In the genomic region with DNA sequence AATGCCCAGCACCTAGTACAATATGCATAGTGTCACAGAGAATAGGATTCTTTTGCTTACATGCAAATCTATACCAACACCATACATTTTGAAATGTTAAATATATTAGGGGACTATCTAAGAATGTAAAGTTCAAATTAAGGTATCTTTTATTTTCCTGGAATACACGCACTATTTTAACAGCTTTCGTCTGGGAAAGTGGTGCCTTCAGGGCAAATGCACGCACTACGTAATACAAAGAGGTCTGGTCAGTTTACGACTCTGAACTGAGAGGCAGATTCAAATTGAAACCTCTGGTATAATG, we compare ENCODE assay signal across 8 cellular contexts. TPM values are rescaled to one million over a fixed set of nuclear protein-coding genes. Genes with fewer than 3 reads are reported as not detected.
DNase-seq lines count a peak whose midpoint lies in the region; ATAC-seq and TF ChIP-seq lines count a peak whose summit lies in the region.

No MANE protein-coding gene starts in this region.

- TF ChIP-seq POLR2A in heart left ventricle (IDR thresholded peaks at IDR 0.05) (no peak), right lobe of liver (IDR thresholded peaks at IDR 0.05) (no peak), uterus (IDR thresholded peaks at IDR 0.05) (no peak)

- H3K9me3 ChIP-seq in heart left ventricle: no peaks in the 10 kb centered on the region
- H3K9me3 ChIP-seq in right lobe of liver: no peaks in the 10 kb centered on the region
- H3K9me3 ChIP-seq in uterus: no peaks in the 10 kb centered on the region

- H3K27me3 ChIP-seq in heart left ventricle: no peaks in the 10 kb centered on the region
- H3K27me3 ChIP-seq in right lobe of liver: no peaks in the 10 kb centered on the region
- H3K27me3 ChIP-seq in uterus: no peaks in the 10 kb centered on the region

- TF ChIP-seq CTCF in heart left ventricle (IDR thresholded peaks at IDR 0.05): no peak
- TF ChIP-seq CTCF in astrocyte of the spinal cord (IDR thresholded peaks at IDR 0.05; ENCODE audit: low read depth, low read length): no peak
- no peak for TF ChIP-seq CTCF in right lobe of liver (IDR thresholded peaks at IDR 0.05)
- TF ChIP-seq CTCF in uterus (IDR thresholded peaks at IDR 0.05): no peak

- H3K4me1 ChIP-seq in heart left ventricle (peaks cover 0 to 65% (median 42%) of the 10 kb centered on the region in 12 donors), right lobe of liver (peaks cover 0 to 29% (median 13%) of the 10 kb centered on the region in 4 donors), uterus (peaks cover 0 to 5% of the 10 kb centered on the region in 2 donors)

- H3K36me3 ChIP-seq in heart left ventricle (peaks cover 0 to 28% (median 5%) of the 10 kb centered on the region in 9 donors), right lobe of liver (peaks cover 0 to 6% (median 0%) of the 10 kb centered on the region in 4 donors), uterus (no peaks in the 10 kb centered on the region)

- H3K27ac ChIP-seq in heart left ventricle (peak overlapping the region; percentile 91 to 99 (median 96)), right lobe of liver (peak overlapping the region; percentile 94 to 97 (median 96)), uterus (peak overlapping the region; percentile 97 to 100)

- ATAC-seq in heart left ventricle: no peak
- ATAC-seq in left ventricle myocardium superior: no peak
- ATAC-seq in right lobe of liver: no peak
- ATAC-seq in GM21825 (IDR thresholded peaks at IDR 0.05; ENCODE audit: unreplicated experiment): no peak

- in situ Hi-C loops in astrocyte of the spinal cord (cut with HindIII; ENCODE audit: low sequenced_read_pairs): no loop called here

- DNase-seq in heart left ventricle (no peak), left ventricle myocardium superior (no peak), astrocyte of the spinal cord (ENCODE audit: low read depth, low spot score) (no peak), right lobe of liver (no peak), uterus (no peak), activated gamma-delta T cell (lab: John Stamatoyannopoulos, UW) (no peak), RKO (ENCODE audit: low spot score) (no peak)

- intact Hi-C loops in heart left ventricle (cut with DNase I) (loop anchor here (1.0 to 5.0 kb wide), 8 partner anchors 27 to 137 kb away; a partner anchor contains a TSS), left ventricle myocardium superior (cut with micrococcal nuclease) (loop anchor here (5.0 kb wide), 2 partner anchors 34 to 134 kb away; no protein-coding TSS in a partner anchor), right lobe of liver (cut with DNase I) (loop anchor here (10.0 kb wide), 1 partner anchor 137 kb away; no protein-coding TSS in a partner anchor), uterus (cut with DNase I; ENCODE audit: low total_unique reads) (loop anchor here (10.0 kb wide), 1 partner anchor 137 kb away; no protein-coding TSS in a partner anchor)

- H3K4me3 ChIP-seq in heart left ventricle: peak overlapping the region; percentile 42 to 92 (median 80)
- peak overlapping the region; percentile 100 for H3K4me3 ChIP-seq in astrocyte of the spinal cord (ENCODE audit: low read depth, low read length)
- H3K4me3 ChIP-seq in right lobe of liver: peak overlapping the region; percentile 66 to 74 (median 69)
- H3K4me3 ChIP-seq in uterus: peak overlapping the region; percentile 71 to 78

- WGBS in heart left ventricle, 4 donors: 0 to 1% (median 1%) methylated on average over 5 of the region's 5 CpGs
- WGBS in right lobe of liver (ENCODE audit: insufficient coverage, low coverage, low lambda C conversion rate, missing lambda C conversion rate): 1% methylated on average over 5 of the region's 5 CpGs

RNA-seq across cellular contexts. Expression of a gene that starts 0.9 kb away (rescaled TPM):
- total RNA-seq in heart left ventricle (10 to 100 TPM; 40.5 to 78.9 (median 64.3) TPM), left ventricle myocardium superior (50.7 TPM), right lobe of liver (10 to 100 TPM; 21.7 to 38.5 (median 35.6) TPM), uterus (100 to 1,000 TPM in 2 of 4 donors, 10 to 100 TPM in 2; 40.6 to 300 (median 116) TPM)
- 10 to 100 TPM; 27.0 to 50.1 TPM for polyA plus RNA-seq in heart left ventricle

RNA-seq across cellular contexts. Expression of a gene that starts 26.8 kb away (rescaled TPM):
- total RNA-seq in heart left ventricle (100 to 1,000 TPM in 4 of 9 donors, 10 to 100 TPM in 5; 56.7 to 190 (median 95.9) TPM), left ventricle myocardium superior (99.4 TPM), right lobe of liver (10 to 100 TPM; 10.9 to 21.7 (median 14.4) TPM), uterus (10 to 100 TPM; 38.0 to 70.9 (median 59.1) TPM)
- polyA plus RNA-seq in heart left ventricle: 100 to 1,000 TPM in 1 of 2 donors, 10 to 100 TPM in 1; 35.2 to 162 TPM
